In genomic region chr3:121490161-121490560, GRCh38 we compare ENCODE assay signal across 19 cellular contexts.
"Had no signal": no experiment of that assay in that cellular context is flagged by ENCODE, and none has a peak within 500 bp of the region (broad histone marks: within the 10 kb centered on the region; RNA-seq: fewer than 3 reads in every experiment).

No MANE protein-coding gene starts in this region.

- H3K4me3 ChIP-seq: lower lobe of right lung, ovary, psoas muscle, sigmoid colon, stomach, thyroid gland, vagina had no signal

- H3K27me3 ChIP-seq: ovary, sigmoid colon, stomach, thyroid gland, vagina had no signal

- H3K27ac ChIP-seq: lower lobe of right lung, ovary, psoas muscle, sigmoid colon, stomach, thyroid gland, vagina had no signal

- ATAC-seq: left ventricle myocardium superior; lower lobe of right lung; natural killer cell; psoas muscle; right cardiac atrium; stimulated activated effector memory CD8-positive, alpha-beta T cell treated with anti-CD3 and anti-CD28 coated beads, Interleukin-12 subunit alpha, Interleukin-12 subunit beta, amount 100 ng/mL, for 72 hours had no signal

- H3K4me1 ChIP-seq: lower lobe of right lung, psoas muscle, sigmoid colon, stomach, thyroid gland, vagina had no signal

- H3K36me3 ChIP-seq: lower lobe of right lung, ovary, sigmoid colon, stomach, thyroid gland, vagina had no signal

- H3K9me3 ChIP-seq: lower lobe of right lung, ovary, psoas muscle, sigmoid colon, stomach, thyroid gland, vagina had no signal

- DNase-seq: dermis blood vessel endothelial cell; effector memory CD4-positive, alpha-beta T cell; left ventricle myocardium superior; lower lobe of right lung; natural killer cell; occipital lobe; ovary; posterior cingulate gyrus; psoas muscle; right cardiac atrium; sigmoid colon; stimulated activated CD4-positive, alpha-beta T cell treated with anti-CD3 and anti-CD28 coated beads, Interleukin-2, amount 100 ng/mL, for 24 hours; stimulated activated CD4-positive, alpha-beta T cell treated with anti-CD3 and anti-CD28 coated beads, Interleukin-4, amount 100 ng/mL, for 24 hours; stimulated activated naive CD4-positive, alpha-beta T cell treated with Interleukin-2 at 50 U/mL for 16 hours; stomach; thyroid gland; trophoblast cell had no signal
